10 cellular contexts compared by ENCODE assay signal in genomic region chr2:85410584-85411404, GRCh38. TPM values are rescaled to one million over a fixed set of nuclear protein-coding genes. Genes with fewer than 3 reads are reported as not detected.
DNase-seq lines count a peak whose midpoint lies in the region; ATAC-seq, FAIRE-seq and TF ChIP-seq lines count a peak whose summit lies in the region.
"Had no signal": no experiment of that assay in that cellular context is flagged by ENCODE, and none has a peak within 500 bp of the region (broad histone marks: within the 10 kb centered on the region; RNA-seq: fewer than 3 reads in every experiment).

No MANE protein-coding gene starts in this region.

- H3K27ac Mint-ChIP-seq in CD4-positive, alpha-beta T cell, result peak overlapping the region; percentile 77
- peak overlapping the region in 2 of 3 experiments; percentile 4 to 24 for H3K27ac Mint-ChIP-seq in nephron

- no peak for FAIRE-seq in K562 (lab: Jason Lieb, UNC)

- H3K4me3 ChIP-seq in K562, result no peak overlapping the region

- no peaks in the 10 kb centered on the region for H3K9me3 ChIP-seq in CD4-positive, alpha-beta T cell (ENCODE audit: control insufficient read depth, low read length)
- H3K9me3 ChIP-seq in K562 (replicated peaks; ENCODE audit: control insufficient read depth, insufficient read depth, low read depth, low read length), result no peaks in the 10 kb centered on the region

- H3K9me1 ChIP-seq in K562 (ENCODE audit: control insufficient read depth, insufficient read depth, low read length), result peaks cover 3% of the 10 kb centered on the region

- CTCF ChIA-PET in CD4-positive, alpha-beta T cell (lab: Charles Lee), result no interaction called here
- CTCF ChIA-PET in K562 (lab: Yijun Ruan, JAX; ENCODE audit: low intra/inter-chr PET ratio), result no interaction called here

- H3K9ac ChIP-seq in K562 (ENCODE audit: insufficient read depth in 1 of 2, low read depth in 2 of 2, low read length in 2 of 2), result peak overlapping the region in 1 of 2 experiments; percentile 92; a peak in 2 of 4 replicates

- no peaks in the 10 kb centered on the region for H3K36me3 Mint-ChIP-seq in CD4-positive, alpha-beta T cell (ENCODE audit: low read depth)
- no peaks in the 10 kb centered on the region for H3K36me3 Mint-ChIP-seq in nephron (ENCODE audit: low read depth)

- TF ChIP-seq CTCF in CD4-positive, alpha-beta T cell (IDR thresholded peaks at IDR 0.05), result no peak
- TF ChIP-seq CTCF in K562 (IDR thresholded peaks at IDR 0.05 in 2 of 3, conservative IDR thresholded peaks at IDR 0.05 in 1 of 3; ENCODE audit: insufficient read depth in 2 of 3, low read depth in 1 of 3, low read length in 3 of 3), result no peak
- no peak for TF ChIP-seq CTCF in nephron (IDR thresholded peaks at IDR 0.05; ENCODE audit: unreplicated experiment in 3 of 3)

- intact Hi-C loops in CD4-positive, alpha-beta T cell (cut with DNase I, micrococcal nuclease), result loop anchor here (5.0 to 10.0 kb wide), 2 partner anchors 53 to 56 kb away; partner anchors contain the start of genes ELMOD3 (in 1 of the 2) and RETSAT (in 1 of the 2)
- intact Hi-C loops in K562 (cut with micrococcal nuclease), result loop anchor here (10.0 kb wide), 1 partner anchor 694 kb away; the partner anchor contains the start of genes POLR1A and PTCD3

- no peak for DNase-seq in CD4-positive, alpha-beta T cell
- DNase-seq in HT-29 (ENCODE audit: low spot score), result peak; percentile 85
- DNase-seq in K562 (ENCODE audit: extremely low read depth in 1 of 4, low spot score in 3 of 4), result no peak
- no peak for DNase-seq in NCI-H524 (lab: John Stamatoyannopoulos, UW)
- DNase-seq in SW480 (ENCODE audit: low spot score), result no peak
- no peak for DNase-seq in iPS-NIHi11 (ENCODE audit: low spot score)
- DNase-seq: NCI-H146 had no signal

- no peak for ATAC-seq in CD4-positive, alpha-beta T cell (ENCODE audit: poor library complexity)
- peak; percentile 11 for ATAC-seq in K562
- ATAC-seq in GM18511 (IDR thresholded peaks at IDR 0.05; ENCODE audit: unreplicated experiment), result no peak

- TF ChIP-seq EP300 in K562 (IDR thresholded peaks at IDR 0.05; ENCODE audit: low read length), result no peak

- no peak for TF ChIP-seq POLR2A in K562 (conservative IDR thresholded peaks at IDR 0.05)

- peaks cover 53% of the 10 kb centered on the region in 2 experiments for H3K4me1 ChIP-seq in K562 (replicated peaks in 1 of 2; ENCODE audit: control insufficient read depth in 2 of 2, insufficient read depth in 2 of 2, low read length in 2 of 2)

- BruUV-seq in K562 (replicated peaks; lab: Mats Ljungman, UMichigan), result no TSS peak

- H4K20me1 ChIP-seq in K562 (replicated peaks; ENCODE audit: control insufficient read depth, insufficient read depth, low read length), result no peaks in the 10 kb centered on the region

- peak overlapping the region; percentile 63 for H3K4me2 ChIP-seq in K562 (ENCODE audit: insufficient read depth, low read length)

- POLR2A ChIA-PET in CD4-positive, alpha-beta T cell (lab: Charles Lee), result no interaction called here
- POLR2A ChIA-PET in K562 (lab: Yijun Ruan, JAX), result interaction anchor here (0.7 to 63.9 kb wide), 3 partner anchors 16 to 135 kb away, joined by 3 to 1576 read pairs (median 3); partner anchors contain the start of gene MAT2A

- H3K36me3 ChIP-seq in K562 (ENCODE audit: control insufficient read depth, insufficient read depth, low read length), result no peaks in the 10 kb centered on the region

- no peaks in the 10 kb centered on the region; the same call in 2 of the 3 replicates for H3K79me2 ChIP-seq in K562 (ENCODE audit: control insufficient read depth, insufficient read depth, low read length)

- peaks cover 59% of the 10 kb centered on the region for H3K4me1 Mint-ChIP-seq in CD4-positive, alpha-beta T cell (ENCODE audit: low read depth)
- peaks cover 30% of the 10 kb centered on the region for H3K4me1 Mint-ChIP-seq in nephron

- H3K27ac ChIP-seq in CD4-positive, alpha-beta T cell (ENCODE audit: low read depth, low read length), result no peak overlapping the region
- H3K27ac ChIP-seq in K562 (ENCODE audit: extremely low read depth, low read depth, low read length), result peak overlapping the region; percentile 47; the same call in 2 of the 3 replicates
- H3K27ac ChIP-seq: VCaP had no signal

- H3K4me3 Mint-ChIP-seq in CD4-positive, alpha-beta T cell, result peak overlapping the region; percentile 81
- H3K4me3 Mint-ChIP-seq in nephron, result peak overlapping the region in 2 of 3 experiments; percentile 26 to 33

- H3K27me3 ChIP-seq in CD4-positive, alpha-beta T cell (ENCODE audit: control insufficient read depth, insufficient read depth, low read length), result no peaks in the 10 kb centered on the region
- no peaks in the 10 kb centered on the region for H3K27me3 ChIP-seq in K562 (ENCODE audit: control insufficient read depth in 2 of 2, insufficient read depth in 2 of 2, low read length in 2 of 2)

- H3K27me3 Mint-ChIP-seq in CD4-positive, alpha-beta T cell, result peaks cover 4% of the 10 kb centered on the region
- peaks cover 3% of the 10 kb centered on the region for H3K27me3 Mint-ChIP-seq in nephron (ENCODE audit: low read depth)

- peak overlapping the region; percentile 58 for H2AFZ ChIP-seq in K562 (ENCODE audit: low read depth, low read length)

- in situ Hi-C loops in K562 (cut with MboI), result no loop called here

- 42% methylated on average over 13 of the region's 13 CpGs for WGBS in K562 (ENCODE audit: insufficient coverage, low coverage, missing lambda C conversion rate)

- no peaks in the 10 kb centered on the region for H3K9me3 Mint-ChIP-seq in CD4-positive, alpha-beta T cell
- no peaks in the 10 kb centered on the region for H3K9me3 Mint-ChIP-seq in nephron

- no peak for TF ChIP-seq RAD21 in K562 (CRISPR knock-in tag; conservative IDR thresholded peaks at IDR 0.05 in 1 of 2, IDR thresholded peaks at IDR 0.05 in 1 of 2)

RNA-seq across cellular contexts. Expression of gene CAPG, which starts 0.6 kb away (rescaled TPM):
- total RNA-seq in CD4-positive, alpha-beta T cell, result 10 to 100 TPM; 21.7 to 23.3 TPM
- total RNA-seq in HT-29 (2014; rRNA removed; shearing (Covaris generic)), result 460 and 472 TPM in 2 replicates
- total RNA-seq in K562 (2011; cell fraction: chromatin; rRNA removed; ENCODE audit: low replicate concordance), result 12.5 and 27.5 TPM in 2 replicates
- 22.3 and 22.9 TPM in 2 replicates for total RNA-seq in K562 (2011; cell fraction: nucleolus; rRNA removed)
- total RNA-seq in K562 (2011; cell fraction: nucleoplasm; rRNA removed), result 12.0 and 16.9 TPM in 2 replicates
- total RNA-seq in K562 (2014; rRNA removed) (59.5 and 80.5 TPM in 2 replicates), K562 (2014; rRNA removed; fragmentation: Illumina TruSeq; extraction: Trizol) (18.9 and 25.3 TPM in 2 replicates), K562 (2015; rRNA removed; fragmentation: Illumina TruSeq; extraction: Trizol) (82.9 and 85.5 TPM in 2 replicates), K562 (2021) (56.0 and 59.5 TPM in 2 replicates)
- polyA plus RNA-seq in K562 (2011; rRNA removed) (64.7 and 70.7 TPM in 2 replicates), K562 (2014; fragmentation: Illumina TruSeq; extraction: Trizol) (39.4 and 48.0 TPM in 2 replicates), K562 (2014; fragmentation: Nextera tagmentation; extraction: Ambion mirVana) (10 to 100 TPM; 10.6 to 21.7 TPM), K562 (2014; rRNA removed) (83.4 and 90.4 TPM in 2 replicates)
- 65.8 and 109 TPM in 2 replicates for polyA plus RNA-seq in K562 (2011; cell fraction: cytosol; rRNA removed)
- polyA plus RNA-seq in K562 (2011; cell fraction: nucleus; rRNA removed), result 41.7 and 43.1 TPM in 2 replicates
- polyA plus RNA-seq in K562 (2012), result 96.2 and 154 TPM in 2 replicates
- polyA minus RNA-seq in K562 (2011; rRNA and poly(A)+ RNA removed), result 14.5 and 26.8 TPM in 2 replicates
- polyA minus RNA-seq in K562 (2011; cell fraction: cytosol; rRNA and poly(A)+ RNA removed), result 16.9 and 25.1 TPM in 2 replicates
- 11.3 and 15.8 TPM in 2 replicates for polyA minus RNA-seq in K562 (2011; cell fraction: nucleus; rRNA and poly(A)+ RNA removed)

RNA-seq across cellular contexts. Expression of gene SH2D6, which starts 7.7 kb away (rescaled TPM):
- total RNA-seq in CD4-positive, alpha-beta T cell, result under 1 TPM in 1 of 2 experiments, not detected in 1; 0.30 TPM
- total RNA-seq in HT-29 (2014; rRNA removed; shearing (Covaris generic)), result 0.08 and 0.21 TPM in 2 replicates
- total RNA-seq in K562 (2011; cell fraction: chromatin; rRNA removed; ENCODE audit: low replicate concordance), result 0.32 and 1.1 TPM in 2 replicates
- 1.7 and 1.8 TPM in 2 replicates for total RNA-seq in K562 (2011; cell fraction: nucleolus; rRNA removed)
- 0.73 TPM in 1 of 2 replicates, not detected in the other for total RNA-seq in K562 (2011; cell fraction: nucleoplasm; rRNA removed)
- 0.20 TPM in 1 of 2 replicates, not detected in the other for total RNA-seq in K562 (2014; rRNA removed)
- total RNA-seq in K562 (2014; rRNA removed; fragmentation: Illumina TruSeq; extraction: Trizol), result 0.76 TPM in 1 of 2 replicates, not detected in the other
- total RNA-seq in K562 (2015; rRNA removed; fragmentation: Illumina TruSeq; extraction: Trizol), result 0.14 TPM in 1 of 2 replicates, not detected in the other
- total RNA-seq in K562 (2021), result 0.33 and 0.36 TPM in 2 replicates
- polyA plus RNA-seq in K562 (2011; rRNA removed), result 0.34 and 0.46 TPM in 2 replicates
- polyA plus RNA-seq in K562 (2011; cell fraction: cytosol; rRNA removed), result 0.76 TPM in 1 of 2 replicates, not detected in the other
- 1.1 TPM in 2 replicates for polyA plus RNA-seq in K562 (2011; cell fraction: nucleus; rRNA removed)
- polyA plus RNA-seq in K562 (2012), result 0.55 and 1.0 TPM in 2 replicates
- polyA plus RNA-seq in K562 (2014; fragmentation: Illumina TruSeq; extraction: Trizol), result not detected in 2 replicates
- under 1 TPM; 0.07 to 0.21 TPM for polyA plus RNA-seq in K562 (2014; fragmentation: Nextera tagmentation; extraction: Ambion mirVana)
- 0.41 and 1.2 TPM in 2 replicates for polyA plus RNA-seq in K562 (2014; rRNA removed)
- polyA minus RNA-seq in K562 (2011; rRNA and poly(A)+ RNA removed), result 0.53 TPM in 1 of 2 replicates, not detected in the other
- polyA minus RNA-seq in K562 (2011; cell fraction: cytosol; rRNA and poly(A)+ RNA removed), result not detected in 2 replicates
- 0.33 and 1.1 TPM in 2 replicates for polyA minus RNA-seq in K562 (2011; cell fraction: nucleus; rRNA and poly(A)+ RNA removed)

RNA-seq across cellular contexts. Expression of gene ELMOD3, which starts 56.2 kb away (rescaled TPM):
- 10 to 100 TPM; 13.5 to 15.3 TPM for total RNA-seq in CD4-positive, alpha-beta T cell
- 6.5 and 7.1 TPM in 2 replicates for total RNA-seq in HT-29 (2014; rRNA removed; shearing (Covaris generic))
- total RNA-seq in K562 (2011; cell fraction: chromatin; rRNA removed; ENCODE audit: low replicate concordance), result 51.6 and 62.7 TPM in 2 replicates
- total RNA-seq in K562 (2011; cell fraction: nucleolus; rRNA removed), result 34.3 and 36.0 TPM in 2 replicates
- 37.3 and 43.5 TPM in 2 replicates for total RNA-seq in K562 (2011; cell fraction: nucleoplasm; rRNA removed)
- total RNA-seq in K562 (2014; rRNA removed) (6.2 and 9.8 TPM in 2 replicates), K562 (2014; rRNA removed; fragmentation: Illumina TruSeq; extraction: Trizol) (10.5 and 11.6 TPM in 2 replicates), K562 (2015; rRNA removed; fragmentation: Illumina TruSeq; extraction: Trizol) (12.4 and 14.5 TPM in 2 replicates), K562 (2021) (7.8 and 9.2 TPM in 2 replicates)
- polyA plus RNA-seq in K562 (2011; rRNA removed) (14.5 and 18.7 TPM in 2 replicates), K562 (2014; fragmentation: Illumina TruSeq; extraction: Trizol) (11.1 and 14.3 TPM in 2 replicates), K562 (2014; fragmentation: Nextera tagmentation; extraction: Ambion mirVana) (1 to 10 TPM; 2.7 to 6.4 TPM), K562 (2014; rRNA removed) (14.5 and 14.6 TPM in 2 replicates)
- 11.4 and 12.2 TPM in 2 replicates for polyA plus RNA-seq in K562 (2011; cell fraction: cytosol; rRNA removed)
- 29.7 and 49.5 TPM in 2 replicates for polyA plus RNA-seq in K562 (2011; cell fraction: nucleus; rRNA removed)
- polyA plus RNA-seq in K562 (2012), result 8.8 and 16.0 TPM in 2 replicates
- polyA minus RNA-seq in K562 (2011; rRNA and poly(A)+ RNA removed), result 11.0 and 17.1 TPM in 2 replicates
- 2.5 and 4.8 TPM in 2 replicates for polyA minus RNA-seq in K562 (2011; cell fraction: cytosol; rRNA and poly(A)+ RNA removed)
- 11.9 and 12.7 TPM in 2 replicates for polyA minus RNA-seq in K562 (2011; cell fraction: nucleus; rRNA and poly(A)+ RNA removed)

RNA-seq across cellular contexts. Expression of gene RETSAT, which starts 56.5 kb away (rescaled TPM):
- 10 to 100 TPM; 19.2 to 22.2 TPM for total RNA-seq in CD4-positive, alpha-beta T cell
- total RNA-seq in HT-29 (2014; rRNA removed; shearing (Covaris generic)), result 18.5 and 23.5 TPM in 2 replicates
- 45.6 and 82.8 TPM in 2 replicates for total RNA-seq in K562 (2011; cell fraction: chromatin; rRNA removed; ENCODE audit: low replicate concordance)
- total RNA-seq in K562 (2011; cell fraction: nucleolus; rRNA removed), result 68.5 and 68.6 TPM in 2 replicates
- total RNA-seq in K562 (2011; cell fraction: nucleoplasm; rRNA removed), result 61.2 and 66.1 TPM in 2 replicates
- total RNA-seq in K562 (2014; rRNA removed) (12.3 and 15.6 TPM in 2 replicates), K562 (2014; rRNA removed; fragmentation: Illumina TruSeq; extraction: Trizol) (13.2 and 14.4 TPM in 2 replicates), K562 (2015; rRNA removed; fragmentation: Illumina TruSeq; extraction: Trizol) (17.9 and 20.0 TPM in 2 replicates), K562 (2021) (19.5 and 20.1 TPM in 2 replicates)
- polyA plus RNA-seq in K562 (2011; rRNA removed) (16.8 and 18.3 TPM in 2 replicates), K562 (2014; fragmentation: Illumina TruSeq; extraction: Trizol) (18.7 and 21.6 TPM in 2 replicates), K562 (2014; fragmentation: Nextera tagmentation; extraction: Ambion mirVana) (1 to 10 TPM; 1.9 to 5.6 TPM), K562 (2014; rRNA removed) (13.8 and 16.5 TPM in 2 replicates)
- 16.5 and 17.9 TPM in 2 replicates for polyA plus RNA-seq in K562 (2011; cell fraction: cytosol; rRNA removed)
- polyA plus RNA-seq in K562 (2011; cell fraction: nucleus; rRNA removed), result 58.2 and 61.1 TPM in 2 replicates
- polyA plus RNA-seq in K562 (2012), result 18.6 and 29.4 TPM in 2 replicates
- polyA minus RNA-seq in K562 (2011; rRNA and poly(A)+ RNA removed), result 17.0 and 18.0 TPM in 2 replicates
- 13.9 and 14.6 TPM in 2 replicates for polyA minus RNA-seq in K562 (2011; cell fraction: cytosol; rRNA and poly(A)+ RNA removed)
- polyA minus RNA-seq in K562 (2011; cell fraction: nucleus; rRNA and poly(A)+ RNA removed), result 17.0 and 26.4 TPM in 2 replicates
